1 cellular context compared by ENCODE assay signal in the genomic region with DNA sequence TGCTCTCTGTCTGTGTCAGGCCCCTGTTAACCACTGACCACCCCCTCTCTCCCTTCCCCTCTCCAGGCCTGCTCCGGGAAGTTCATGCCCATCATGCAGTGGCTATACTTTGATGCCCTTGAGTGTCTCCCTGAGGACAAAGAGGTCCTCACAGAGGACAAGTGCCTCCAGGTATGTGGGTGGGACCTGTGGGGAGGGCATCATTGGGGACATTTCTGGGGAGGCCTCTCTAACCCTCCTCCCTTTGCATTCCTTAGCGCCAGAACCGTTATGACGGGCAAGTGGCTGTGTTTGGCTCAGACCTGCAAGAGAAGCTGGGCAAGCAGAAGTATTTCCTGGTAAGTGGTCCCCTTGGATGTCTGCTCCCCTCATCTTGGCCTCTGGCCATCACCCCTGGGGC.
TF ChIP-seq lines count a peak whose summit lies in the region.

No MANE protein-coding gene starts in this region.

TF ChIP-seq in IMR-90, 13 proteins besides CTCF, POLR2A, EP300 and RAD21:
- TF ChIP-seq MAZ (IDR thresholded peaks at IDR 0.05; ENCODE audit: borderline replicate concordance, low read depth, low read length) (no peak), SMC3 (IDR thresholded peaks at IDR 0.05; ENCODE audit: low read depth, low read length) (no peak), CEBPB (IDR thresholded peaks at IDR 0.05; ENCODE audit: low read depth, low read length) (no peak), BHLHE40 (IDR thresholded peaks at IDR 0.05; ENCODE audit: low read depth, low read length) (no peak), RCOR1 (IDR thresholded peaks at IDR 0.05; ENCODE audit: insufficient replicate concordance, low read length) (no peak), MXI1 (IDR thresholded peaks at IDR 0.05; ENCODE audit: borderline replicate concordance, low read depth, low read length) (no peak), MAFK (IDR thresholded peaks at IDR 0.05; ENCODE audit: low read depth, low read length) (no peak)
- TF ChIP-seq, protein P1, sequence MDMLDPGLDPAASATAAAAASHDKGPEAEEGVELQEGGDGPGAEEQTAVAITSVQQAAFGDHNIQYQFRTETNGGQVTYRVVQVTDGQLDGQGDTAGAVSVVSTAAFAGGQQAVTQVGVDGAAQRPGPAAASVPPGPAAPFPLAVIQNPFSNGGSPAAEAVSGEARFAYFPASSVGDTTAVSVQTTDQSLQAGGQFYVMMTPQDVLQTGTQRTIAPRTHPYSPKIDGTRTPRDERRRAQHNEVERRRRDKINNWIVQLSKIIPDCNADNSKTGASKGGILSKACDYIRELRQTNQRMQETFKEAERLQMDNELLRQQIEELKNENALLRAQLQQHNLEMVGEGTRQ (IDR thresholded peaks at IDR 0.05; ENCODE audit: low read depth, low read length), result no peak
- TF ChIP-seq, protein P2, sequence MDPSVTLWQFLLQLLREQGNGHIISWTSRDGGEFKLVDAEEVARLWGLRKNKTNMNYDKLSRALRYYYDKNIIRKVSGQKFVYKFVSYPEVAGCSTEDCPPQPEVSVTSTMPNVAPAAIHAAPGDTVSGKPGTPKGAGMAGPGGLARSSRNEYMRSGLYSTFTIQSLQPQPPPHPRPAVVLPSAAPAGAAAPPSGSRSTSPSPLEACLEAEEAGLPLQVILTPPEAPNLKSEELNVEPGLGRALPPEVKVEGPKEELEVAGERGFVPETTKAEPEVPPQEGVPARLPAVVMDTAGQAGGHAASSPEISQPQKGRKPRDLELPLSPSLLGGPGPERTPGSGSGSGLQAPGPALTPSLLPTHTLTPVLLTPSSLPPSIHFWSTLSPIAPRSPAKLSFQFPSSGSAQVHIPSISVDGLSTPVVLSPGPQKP (IDR thresholded peaks at IDR 0.05; ENCODE audit: borderline replicate concordance, low read depth, low read length), result no peak
